2 cellular contexts compared by ENCODE assay signal in the genomic region with DNA sequence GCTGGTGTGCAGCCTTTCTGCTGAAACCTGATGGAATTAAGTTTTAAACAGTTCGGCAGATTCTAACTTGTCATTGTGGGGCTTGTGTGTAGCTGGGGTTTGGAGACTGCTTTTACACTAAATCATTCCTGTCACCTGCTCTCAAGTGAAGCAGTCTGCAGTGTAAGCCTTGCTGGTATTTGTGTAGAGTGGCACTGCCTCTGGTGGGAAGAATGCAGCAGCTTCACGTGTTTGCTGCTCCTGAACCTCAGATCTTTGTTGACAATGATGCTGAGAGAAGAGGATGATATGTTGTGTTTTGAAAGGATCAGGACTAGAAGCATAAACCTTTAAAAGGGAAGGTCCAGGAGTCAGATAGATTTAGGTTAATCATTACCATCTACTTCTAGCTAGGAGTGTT.
TF ChIP-seq lines count a peak whose summit lies in the region.

No MANE protein-coding gene starts in this region.

TF ChIP-seq in HCT116, 20 proteins besides CTCF, POLR2A, EP300 and RAD21 (continued from another document):
- TF ChIP-seq, protein P1, sequence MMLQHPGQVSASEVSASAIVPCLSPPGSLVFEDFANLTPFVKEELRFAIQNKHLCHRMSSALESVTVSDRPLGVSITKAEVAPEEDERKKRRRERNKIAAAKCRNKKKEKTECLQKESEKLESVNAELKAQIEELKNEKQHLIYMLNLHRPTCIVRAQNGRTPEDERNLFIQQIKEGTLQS (IDR thresholded peaks at IDR 0.05), result no peak
- TF ChIP-seq EGR1 (IDR thresholded peaks at IDR 0.05; ENCODE audit: low read depth) (no peak), SIN3A (IDR thresholded peaks at IDR 0.05; ENCODE audit: low read depth) (no peak), POLR2AphosphoS5 (IDR thresholded peaks at IDR 0.05; ENCODE audit: low read depth, low read length) (no peak), CBX3 (IDR thresholded peaks at IDR 0.05; ENCODE audit: low read depth) (no peak), ZBTB33 (IDR thresholded peaks at IDR 0.05; ENCODE audit: extremely low read depth, insufficient replicate concordance, low read length) (no peak), ZFX (IDR thresholded peaks at IDR 0.05) (no peak), REST (IDR thresholded peaks at IDR 0.05; ENCODE audit: low read depth) (no peak)
- TF ChIP-seq, protein P2, sequence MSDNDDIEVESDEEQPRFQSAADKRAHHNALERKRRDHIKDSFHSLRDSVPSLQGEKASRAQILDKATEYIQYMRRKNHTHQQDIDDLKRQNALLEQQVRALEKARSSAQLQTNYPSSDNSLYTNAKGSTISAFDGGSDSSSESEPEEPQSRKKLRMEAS (IDR thresholded peaks at IDR 0.05), result no peak

TF ChIP-seq in HepG2, 621 proteins besides CTCF, POLR2A, EP300 and RAD21 (continued from another document and continues in another):
- TF ChIP-seq, protein P3, sequence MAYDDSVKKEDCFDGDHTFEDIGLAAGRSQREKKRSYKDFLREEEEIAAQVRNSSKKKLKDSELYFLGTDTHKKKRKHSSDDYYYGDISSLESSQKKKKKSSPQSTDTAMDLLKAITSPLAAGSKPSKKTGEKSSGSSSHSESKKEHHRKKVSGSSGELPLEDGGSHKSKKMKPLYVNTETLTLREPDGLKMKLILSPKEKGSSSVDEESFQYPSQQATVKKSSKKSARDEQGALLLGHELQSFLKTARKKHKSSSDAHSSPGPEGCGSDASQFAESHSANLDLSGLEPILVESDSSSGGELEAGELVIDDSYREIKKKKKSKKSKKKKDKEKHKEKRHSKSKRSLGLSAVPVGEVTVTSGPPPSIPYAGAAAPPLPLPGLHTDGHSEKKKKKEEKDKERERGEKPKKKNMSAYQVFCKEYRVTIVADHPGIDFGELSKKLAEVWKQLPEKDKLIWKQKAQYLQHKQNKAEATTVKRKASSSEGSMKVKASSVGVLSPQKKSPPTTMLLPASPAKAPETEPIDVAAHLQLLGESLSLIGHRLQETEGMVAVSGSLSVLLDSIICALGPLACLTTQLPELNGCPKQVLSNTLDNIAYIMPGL (CRISPR knock-in tag; IDR thresholded peaks at IDR 0.05; ENCODE audit: borderline replicate concordance in 1 of 2, low read depth in 1 of 2), result peak in 1 of 2 experiments; percentile 39; a peak in 2 of 4 replicates
- peak; percentile 57 for TF ChIP-seq GATAD2A (CRISPR knock-in tag; IDR thresholded peaks at IDR 0.05)
- no peak for TF ChIP-seq ZNF281 (CRISPR knock-in tag; IDR thresholded peaks at IDR 0.05; ENCODE audit: borderline replicate concordance)
- TF ChIP-seq, protein P4, sequence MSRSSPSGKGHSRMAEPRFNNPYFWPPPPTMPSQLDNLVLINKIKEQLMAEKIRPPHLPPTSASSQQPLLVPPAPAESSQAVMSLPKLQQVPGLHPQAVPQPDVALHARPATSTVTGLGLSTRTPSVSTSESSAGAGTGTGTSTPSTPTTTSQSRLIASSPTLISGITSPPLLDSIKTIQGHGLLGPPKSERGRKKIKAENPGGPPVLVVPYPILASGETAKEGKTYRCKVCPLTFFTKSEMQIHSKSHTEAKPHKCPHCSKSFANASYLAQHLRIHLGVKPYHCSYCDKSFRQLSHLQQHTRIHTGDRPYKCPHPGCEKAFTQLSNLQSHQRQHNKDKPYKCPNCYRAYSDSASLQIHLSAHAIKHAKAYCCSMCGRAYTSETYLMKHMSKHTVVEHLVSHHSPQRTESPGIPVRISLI (CRISPR knock-in tag; IDR thresholded peaks at IDR 0.05; ENCODE audit: borderline replicate concordance), result no peak
- 0 out of 2 replicates have a peak, but pooled peaks have one; percentile 27 for TF ChIP-seq MXD4 (CRISPR knock-in tag; IDR thresholded peaks at IDR 0.05)
- TF ChIP-seq ZKSCAN8 (CRISPR knock-in tag; IDR thresholded peaks at IDR 0.05; ENCODE audit: borderline replicate concordance), result 0 out of 2 replicates have a peak, but pooled peaks have one; percentile 33
- peak; percentile 44; the same call in 1 of the 2 replicates for TF ChIP-seq RXRB (CRISPR knock-in tag; IDR thresholded peaks at IDR 0.05; ENCODE audit: borderline replicate concordance)
- peak; percentile 46; the same call in 1 of the 2 replicates for TF ChIP-seq ZBTB33 (CRISPR knock-in tag; IDR thresholded peaks at IDR 0.05)
- peak; percentile 61; the same call in 1 of the 2 replicates for TF ChIP-seq HOXA9 (CRISPR knock-in tag; IDR thresholded peaks at IDR 0.05; ENCODE audit: borderline replicate concordance)
- TF ChIP-seq, protein P5, sequence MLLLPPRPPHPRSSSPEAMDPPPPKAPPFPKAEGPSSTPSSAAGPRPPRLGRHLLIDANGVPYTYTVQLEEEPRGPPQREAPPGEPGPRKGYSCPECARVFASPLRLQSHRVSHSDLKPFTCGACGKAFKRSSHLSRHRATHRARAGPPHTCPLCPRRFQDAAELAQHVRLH (CRISPR knock-in tag; IDR thresholded peaks at IDR 0.05; ENCODE audit: borderline replicate concordance, low read depth), result 0 out of 2 replicates have a peak, but pooled peaks have one; percentile 42
- TF ChIP-seq ATF1 (CRISPR knock-in tag; IDR thresholded peaks at IDR 0.05), result peak; percentile 31; the same call in 1 of the 2 replicates
- peak; percentile 100 for TF ChIP-seq TEAD3 (CRISPR knock-in tag; optimal IDR thresholded peaks at IDR 0.05; ENCODE audit: borderline replicate concordance)
- TF ChIP-seq CBX1 (IDR thresholded peaks at IDR 0.05; ENCODE audit: low read depth), result no peak
- TF ChIP-seq RCOR2 (CRISPR knock-in tag; IDR thresholded peaks at IDR 0.05), result 0 out of 2 replicates have a peak, but pooled peaks have one; percentile 51
- TF ChIP-seq, protein P6, sequence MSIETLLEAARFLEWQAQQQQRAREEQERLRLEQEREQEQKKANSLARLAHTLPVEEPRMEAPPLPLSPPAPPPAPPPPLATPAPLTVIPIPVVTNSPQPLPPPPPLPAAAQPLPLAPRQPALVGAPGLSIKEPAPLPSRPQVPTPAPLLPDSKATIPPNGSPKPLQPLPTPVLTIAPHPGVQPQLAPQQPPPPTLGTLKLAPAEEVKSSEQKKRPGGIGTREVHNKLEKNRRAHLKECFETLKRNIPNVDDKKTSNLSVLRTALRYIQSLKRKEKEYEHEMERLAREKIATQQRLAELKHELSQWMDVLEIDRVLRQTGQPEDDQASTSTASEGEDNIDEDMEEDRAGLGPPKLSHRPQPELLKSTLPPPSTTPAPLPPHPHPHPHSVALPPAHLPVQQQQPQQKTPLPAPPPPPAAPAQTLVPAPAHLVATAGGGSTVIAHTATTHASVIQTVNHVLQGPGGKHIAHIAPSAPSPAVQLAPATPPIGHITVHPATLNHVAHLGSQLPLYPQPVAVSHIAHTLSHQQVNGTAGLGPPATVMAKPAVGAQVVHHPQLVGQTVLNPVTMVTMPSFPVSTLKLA (IDR thresholded peaks at IDR 0.05), result peak; percentile 74
- TF ChIP-seq SAP130 (CRISPR knock-in tag; IDR thresholded peaks at IDR 0.05; ENCODE audit: low read depth), result peak; percentile 66
- TF ChIP-seq TEAD2 (CRISPR knock-in tag; IDR thresholded peaks at IDR 0.05), result peak; percentile 71; the same call in 1 of the 2 replicates
- TF ChIP-seq FOXP1 (IDR thresholded peaks at IDR 0.05), result peak; percentile 72
- TF ChIP-seq FOXP1 (CRISPR knock-in tag; IDR thresholded peaks at IDR 0.05), result peak; percentile 78
- no peak for TF ChIP-seq SOX6 (IDR thresholded peaks at IDR 0.05)
- TF ChIP-seq SOX6 (CRISPR knock-in tag; IDR thresholded peaks at IDR 0.05), result peak; percentile 15; the same call in 1 of the 2 replicates
- 0 out of 2 replicates have a peak, but pooled peaks have one; percentile 32 for TF ChIP-seq BCL6 (CRISPR knock-in tag; IDR thresholded peaks at IDR 0.05)
- TF ChIP-seq ADNP (CRISPR knock-in tag; IDR thresholded peaks at IDR 0.05), result no peak
- no peak for TF ChIP-seq FOXA1 (IDR thresholded peaks at IDR 0.05)
- TF ChIP-seq FOXA1 (CRISPR knock-in tag; IDR thresholded peaks at IDR 0.05), result peak; percentile 89
- TF ChIP-seq ZNF331 (CRISPR knock-in tag; IDR thresholded peaks at IDR 0.05), result peak; percentile 69; the same call in 1 of the 2 replicates
- TF ChIP-seq SMC3 (IDR thresholded peaks at IDR 0.05; ENCODE audit: low read length), result peak; percentile 65
- TF ChIP-seq STAG1 (CRISPR knock-in tag; IDR thresholded peaks at IDR 0.05), result peak; percentile 71
- TF ChIP-seq FOXK1 (CRISPR knock-in tag; IDR thresholded peaks at IDR 0.05; ENCODE audit: borderline replicate concordance, low read depth), result peak; percentile 65; the same call in 1 of the 2 replicates
- TF ChIP-seq KIAA2018 (CRISPR knock-in tag; IDR thresholded peaks at IDR 0.05; ENCODE audit: borderline replicate concordance), result no peak
- no peak for TF ChIP-seq ZFP90 (CRISPR knock-in tag; IDR thresholded peaks at IDR 0.05; ENCODE audit: borderline replicate concordance)
- TF ChIP-seq MBD4 (IDR thresholded peaks at IDR 0.05; ENCODE audit: borderline replicate concordance, low read length), result no peak
